Comparison of ENCODE assay signal across 8 cellular contexts in genomic region chr1:11653616-11654570, GRCh38. TPM values are rescaled to one million over a fixed set of nuclear protein-coding genes. Genes with fewer than 3 reads are reported as not detected.
DNase-seq lines count a peak whose midpoint lies in the region; ATAC-seq and TF ChIP-seq lines count a peak whose summit lies in the region.

TSS of gene FBXO2 (minus strand) at chr1:11654429. CDS start at chr1:11654340, 89 bp downstream.

- H3K79me2 ChIP-seq in ACC112 (ENCODE audit: control insufficient read depth, insufficient read depth, low read length, unreplicated experiment): no peaks in the 10 kb centered on the region

- H3K27ac Mint-ChIP-seq in endothelial cell (ENCODE audit: unreplicated experiment): no peak within 1 kb of the TSS

- no peaks in the 10 kb centered on the region for H3K36me3 ChIP-seq in ACC112 (ENCODE audit: insufficient read depth, low read length)
- no peaks in the 10 kb centered on the region for H3K36me3 ChIP-seq in SJSA1
- H3K36me3 ChIP-seq in muscle layer of duodenum (ENCODE audit: control insufficient read depth in 1 of 2, insufficient read depth in 2 of 2, low read length in 2 of 2): peaks cover 3 to 6% of the 10 kb centered on the region in 2 donors

- no peak for TF ChIP-seq CTCF in endothelial cell (IDR thresholded peaks at IDR 0.05; ENCODE audit: unreplicated experiment)

- H3K4me3 ChIP-seq in ACC112 (ENCODE audit: low read depth, low read length) (peak within 1 kb of the TSS; percentile 81), SJSA1 (peak within 1 kb of the TSS; percentile 24), muscle layer of duodenum (ENCODE audit: low read depth in 1 of 2, low read length in 2 of 2) (peak within 1 kb of the TSS; percentile 53 to 59)

- no peaks in the 10 kb centered on the region for H3K9me3 ChIP-seq in SJSA1 (replicated peaks)
- H3K9me3 ChIP-seq in muscle layer of duodenum (ENCODE audit: control insufficient read depth in 1 of 2, low read length in 2 of 2): no peaks in the 10 kb centered on the region

- H3K4me1 ChIP-seq in ACC112 (ENCODE audit: control insufficient read depth, insufficient read depth, low read length, unreplicated experiment) (peaks cover 5% of the 10 kb centered on the region), SJSA1 (replicated peaks) (peaks cover 8% of the 10 kb centered on the region), muscle layer of duodenum (ENCODE audit: control insufficient read depth in 1 of 2, insufficient read depth in 2 of 2, low read length in 2 of 2) (peaks cover 4 to 26% of the 10 kb centered on the region in 2 donors)

- ATAC-seq in GM19324 (IDR thresholded peaks at IDR 0.05; ENCODE audit: low FRiP score, unreplicated experiment) (peak; percentile 16), HG03469 (IDR thresholded peaks at IDR 0.05; ENCODE audit: unreplicated experiment) (no peak), HG03196 (IDR thresholded peaks at IDR 0.05; ENCODE audit: unreplicated experiment) (no peak)

- no peaks in the 10 kb centered on the region for H3K9me3 Mint-ChIP-seq in endothelial cell (ENCODE audit: unreplicated experiment)

- H3K4me1 Mint-ChIP-seq in endothelial cell (ENCODE audit: unreplicated experiment): peaks cover 2% of the 10 kb centered on the region

- H3K4me3 Mint-ChIP-seq in endothelial cell (ENCODE audit: unreplicated experiment): peak within 1 kb of the TSS; percentile 47

- H3K27ac ChIP-seq in ACC112 (ENCODE audit: low read depth, low read length): no peak within 1 kb of the TSS
- no peak within 1 kb of the TSS for H3K27ac ChIP-seq in SJSA1
- no peak within 1 kb of the TSS for H3K27ac ChIP-seq in muscle layer of duodenum (ENCODE audit: low read length)

- H3K27me3 Mint-ChIP-seq in endothelial cell (ENCODE audit: unreplicated experiment): peaks cover 14% of the 10 kb centered on the region

- DNase-seq in SJSA1 (ENCODE audit: low read depth in 1 of 2, low spot score in 2 of 2) (no peak), endothelial cell (ENCODE audit: low spot score) (no peak), NK-92 (lab: John Stamatoyannopoulos, UW; ENCODE audit: unreplicated experiment) (no peak)

- H3K27me3 ChIP-seq in ACC112 (ENCODE audit: insufficient read depth, low read length): peaks cover 4% of the 10 kb centered on the region; the same call in 1 of the 2 replicates
- peaks cover 32% of the 10 kb centered on the region for H3K27me3 ChIP-seq in SJSA1 (replicated peaks)
- H3K27me3 ChIP-seq in muscle layer of duodenum (ENCODE audit: low read depth, low read length): peaks cover 6% of the 10 kb centered on the region

- peaks cover 4% of the 10 kb centered on the region for H3K36me3 Mint-ChIP-seq in endothelial cell (ENCODE audit: low read depth, unreplicated experiment)

- H2AFZ ChIP-seq in ACC112 (ENCODE audit: low read length, unreplicated experiment): peak within 1 kb of the TSS; percentile 36

RNA-seq across cellular contexts. Expression of gene FBXO2, which starts in this region (rescaled TPM):
- total RNA-seq in SJSA1 (2014; rRNA removed; shearing (Covaris generic)): not detected in 2 replicates
- total RNA-seq in endothelial cell (ENCODE audit: unreplicated experiment): 1.6 TPM

Comparison
In these comparisons a context has a peak if more than half of its experiments do, and no peak if none do; other contexts are left out.
1. H3K4me3 ChIP-seq: peak in every context shown above with its lines; median percentile 81 in ACC112; 56 in muscle layer of duodenum; 24 in SJSA1.